In the genomic region with DNA sequence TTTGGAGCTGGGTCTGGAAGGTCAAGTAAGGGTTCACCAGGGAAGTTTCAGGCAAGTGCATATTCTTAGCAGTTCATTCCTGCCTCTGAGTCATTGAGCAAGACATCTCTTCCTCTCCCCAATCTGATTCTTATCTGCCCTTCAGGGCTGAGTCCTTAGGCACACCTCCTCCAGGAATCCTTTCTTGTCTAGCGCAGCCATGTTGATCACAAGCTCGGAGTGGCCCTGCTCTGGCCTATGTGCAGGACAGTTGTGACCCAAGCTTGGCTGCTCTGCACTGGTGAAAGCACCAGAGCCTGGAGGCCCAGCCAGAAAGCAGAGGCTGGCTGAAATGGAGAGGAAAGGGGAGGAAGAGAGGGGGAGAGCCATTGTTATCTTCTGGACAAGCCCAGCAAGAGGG, we compare ENCODE assay signal across 14 cellular contexts. TPM values are rescaled to one million over a fixed set of nuclear protein-coding genes. Genes with fewer than 3 reads are reported as not detected.
DNase-seq lines count a peak whose midpoint lies in the region; ATAC-seq and TF ChIP-seq lines count a peak whose summit lies in the region.
"Had no signal": no experiment of that assay in that cellular context is flagged by ENCODE, and none has a peak within 500 bp of the region (broad histone marks: within the 10 kb centered on the region; RNA-seq: fewer than 3 reads in every experiment).

No MANE protein-coding gene starts in this region.

- H3K9me3 ChIP-seq in PC-3 (ENCODE audit: low read length), result no peaks in the 10 kb centered on the region
- H3K9me3 ChIP-seq in mucosa of descending colon, result no peaks in the 10 kb centered on the region
- H3K9me3 ChIP-seq: left lung, MG63, sigmoid colon had no signal

- no peak for TF ChIP-seq CTCF in PC-3 (conservative IDR thresholded peaks at IDR 0.05; ENCODE audit: low read depth, low read length)
- no peak for TF ChIP-seq CTCF in choroid plexus epithelial cell (conservative IDR thresholded peaks at IDR 0.05; ENCODE audit: low read depth, low read length)
- TF ChIP-seq CTCF in mucosa of descending colon (IDR thresholded peaks at IDR 0.05), result no peak

- H4K20me1 ChIP-seq in PC-3 (ENCODE audit: low read length), result no peaks in the 10 kb centered on the region

- ATAC-seq in PC-3, result 0 out of 2 replicates have a peak, but pooled peaks have one; percentile 3
- no peak for ATAC-seq in mucosa of descending colon
- ATAC-seq: left lung had no signal

- no peaks in the 10 kb centered on the region for H3K9me2 ChIP-seq in PC-3 (replicated peaks; ENCODE audit: low read length)

- H3K9ac ChIP-seq in PC-3 (ENCODE audit: low read length), result no peak overlapping the region

- intact Hi-C loops in PC-3 (cut with micrococcal nuclease), result no loop called here
- intact Hi-C loops in mucosa of descending colon (cut with DNase I, micrococcal nuclease), result no loop called here

- CTCF ChIA-PET in PC-3 (lab: Charles Lee), result no interaction called here

- DNase-seq in EL, result peak; percentile 77
- peak; percentile 64 for DNase-seq in PC-3
- DNase-seq in choroid plexus epithelial cell (ENCODE audit: low read depth), result peak; percentile 41
- peak; percentile 34 for DNase-seq in non-pigmented ciliary epithelial cell (ENCODE audit: low read depth)
- no peak for DNase-seq in hippocampal formation (lab: John Stamatoyannopoulos, UW)
- no peak for DNase-seq in activated CD8-positive, alpha-beta memory T cell treated with anti-CD3 and anti-CD28 coated beads, Interleukin-2, amount 50 U/mL, for 48 hours
- DNase-seq in amniotic stem cell (lab: John Stamatoyannopoulos, UW), result no peak
- no peak for DNase-seq in mucosa of descending colon
- DNase-seq: activated CD4-positive, alpha-beta T cell treated with anti-CD3 and anti-CD28 coated beads, Interleukin-2, amount 50 U/mL, for 4 hours; GDM1; left lung; MG63; sigmoid colon; stimulated activated naive CD4-positive, alpha-beta T cell treated with Interleukin-2 at 50 U/mL for 16 hours had no signal

- peak overlapping the region; percentile 38; the same call in 1 of the 2 replicates for H3K4me2 ChIP-seq in PC-3 (ENCODE audit: low read length)

- H3K4me1 ChIP-seq in PC-3 (ENCODE audit: insufficient read depth, low read length) (peaks cover 60% of the 10 kb centered on the region), mucosa of descending colon (ENCODE audit: low read depth) (no peaks in the 10 kb centered on the region)
- H3K4me1 ChIP-seq: left lung, sigmoid colon had no signal

- H3K27ac ChIP-seq in PC-3 (ENCODE audit: low read length), result no peak overlapping the region
- H3K27ac ChIP-seq: left lung, sigmoid colon had no signal

- no peaks in the 10 kb centered on the region for H3K36me3 ChIP-seq in PC-3 (ENCODE audit: low read depth, low read length)
- H3K36me3 ChIP-seq in mucosa of descending colon (ENCODE audit: low read depth), result no peaks in the 10 kb centered on the region
- H3K36me3 ChIP-seq: left lung, MG63, sigmoid colon had no signal

- H2AFZ ChIP-seq in PC-3 (ENCODE audit: low read length), result no peak overlapping the region

- H3F3A ChIP-seq in PC-3 (ENCODE audit: low read length, unreplicated experiment), result peaks cover 3% of the 10 kb centered on the region

- no peaks in the 10 kb centered on the region for H3K79me2 ChIP-seq in PC-3 (ENCODE audit: low read length)

- no TSS peak for BruUV-seq in PC-3 (replicated peaks; lab: Mats Ljungman, UMichigan)

- POLR2A ChIA-PET in PC-3 (lab: Charles Lee; ENCODE audit: unreplicated experiment), result no interaction called here

- H3K4me3 ChIP-seq in PC-3 (ENCODE audit: low read length), result no peak overlapping the region
- H3K4me3 ChIP-seq in choroid plexus epithelial cell (ENCODE audit: low read depth, low read length), result no peak overlapping the region
- H3K4me3 ChIP-seq in mucosa of descending colon, result no peak overlapping the region
- H3K4me3 ChIP-seq: left lung, MG63, sigmoid colon had no signal

- H3K27me3 ChIP-seq in PC-3 (ENCODE audit: low read length), result no peaks in the 10 kb centered on the region
- H3K27me3 ChIP-seq: MG63 had no signal

RNA-seq across cellular contexts. Expression of a gene that starts 30.9 kb away (rescaled TPM):
- total RNA-seq in PC-3 (2014; rRNA removed) (73.3 and 77.0 TPM in 2 replicates), mucosa of descending colon (10 to 100 TPM; 39.4 to 52.0 (median 46.4) TPM)

Comparison
In these comparisons a context has a peak if more than half of its experiments do, and no peak if none do; other contexts are left out.
1. DNase-seq: peak in EL (single experiment), PC-3 (single experiment), choroid plexus epithelial cell (single experiment) and non-pigmented ciliary epithelial cell (single experiment); none in hippocampal formation (0 of 2), activated CD8-positive, alpha-beta memory T cell treated with anti-CD3 and anti-CD28 coated beads, Interleukin-2, amount 50 U/mL, for 48 hours (single experiment), amniotic stem cell (single experiment) and mucosa of descending colon (0 of 3).